ENCODE assay signal across 23 cellular contexts in genomic region chr4:109657854-109658253, GRCh38. TPM values are rescaled to one million over a fixed set of nuclear protein-coding genes. Genes with fewer than 3 reads are reported as not detected.
DNase-seq lines count a peak whose midpoint lies in the region; ATAC-seq and TF ChIP-seq lines count a peak whose summit lies in the region.
"Had no signal": no experiment of that assay in that cellular context is flagged by ENCODE, and none has a peak within 500 bp of the region (broad histone marks: within the 10 kb centered on the region; RNA-seq: fewer than 3 reads in every experiment).

No MANE protein-coding gene starts in this region.

- peaks cover 49% of the 10 kb centered on the region for H3K4me1 Mint-ChIP-seq in activated naive CD4-positive, alpha-beta T cell treated with anti-CD3 and anti-CD28 coated beads, Interleukin-2, amount 50 U/mL, for 24 hours
- peaks cover 33% of the 10 kb centered on the region for H3K4me1 Mint-ChIP-seq in activated naive CD4-positive, alpha-beta T cell treated with anti-CD3 and anti-CD28 coated beads, Interleukin-2, amount 10 ng/mL, durations not matched to agents 7 days and 5 days
- H3K4me1 Mint-ChIP-seq in CD4-positive, alpha-beta T cell (ENCODE audit: low read depth), result peaks cover 53% of the 10 kb centered on the region
- H3K4me1 Mint-ChIP-seq in IgD-negative memory B cell, result peaks cover 2 to 7% (median 5%) of the 10 kb centered on the region in 3 donors
- peaks cover 5 to 58% (median 30%) of the 10 kb centered on the region in 4 donors for H3K4me1 Mint-ChIP-seq in naive thymus-derived CD8-positive, alpha-beta T cell

- peak overlapping the region; percentile 63 for H3K27ac Mint-ChIP-seq in activated naive CD4-positive, alpha-beta T cell treated with anti-CD3 and anti-CD28 coated beads, Interleukin-2, amount 50 U/mL, for 24 hours
- H3K27ac Mint-ChIP-seq in activated naive CD4-positive, alpha-beta T cell treated with anti-CD3 and anti-CD28 coated beads, Interleukin-2, amount 10 ng/mL, durations not matched to agents 7 days and 5 days, result no peak overlapping the region
- no peak overlapping the region for H3K27ac Mint-ChIP-seq in CD4-positive, alpha-beta T cell
- H3K27ac Mint-ChIP-seq in IgD-negative memory B cell, result peak overlapping the region in 2 of 3 donors; percentile 31 to 36
- peak overlapping the region in 9 of 10 donors; percentile 37 to 91 (median 84) for H3K27ac Mint-ChIP-seq in naive thymus-derived CD8-positive, alpha-beta T cell

- no peaks in the 10 kb centered on the region for H3K27me3 Mint-ChIP-seq in activated naive CD4-positive, alpha-beta T cell treated with anti-CD3 and anti-CD28 coated beads, Interleukin-2, amount 50 U/mL, for 24 hours
- H3K27me3 Mint-ChIP-seq in activated naive CD4-positive, alpha-beta T cell treated with anti-CD3 and anti-CD28 coated beads, Interleukin-2, amount 10 ng/mL, durations not matched to agents 7 days and 5 days, result no peaks in the 10 kb centered on the region
- H3K27me3 Mint-ChIP-seq in CD4-positive, alpha-beta T cell, result no peaks in the 10 kb centered on the region
- no peaks in the 10 kb centered on the region for H3K27me3 Mint-ChIP-seq in IgD-negative memory B cell
- H3K27me3 Mint-ChIP-seq in naive thymus-derived CD8-positive, alpha-beta T cell, result no peaks in the 10 kb centered on the region

- no peak overlapping the region for H3K4me3 ChIP-seq in transverse colon
- H3K4me3 ChIP-seq: PC-9, SJCRH30 had no signal

- TF ChIP-seq POLR2A in transverse colon (IDR thresholded peaks at IDR 0.05), result no peak

- no peak overlapping the region for H3K4me3 Mint-ChIP-seq in activated naive CD4-positive, alpha-beta T cell treated with anti-CD3 and anti-CD28 coated beads, Interleukin-2, amount 50 U/mL, for 24 hours
- H3K4me3 Mint-ChIP-seq in activated naive CD4-positive, alpha-beta T cell treated with anti-CD3 and anti-CD28 coated beads, Interleukin-2, amount 10 ng/mL, durations not matched to agents 7 days and 5 days, result no peak overlapping the region
- H3K4me3 Mint-ChIP-seq in CD4-positive, alpha-beta T cell, result peak overlapping the region; percentile 4
- no peak overlapping the region for H3K4me3 Mint-ChIP-seq in IgD-negative memory B cell
- H3K4me3 Mint-ChIP-seq in naive thymus-derived CD8-positive, alpha-beta T cell, result peak overlapping the region in 2 of 10 donors; percentile 11 to 33

- no peaks in the 10 kb centered on the region for H3K27me3 ChIP-seq in CD4-positive, alpha-beta T cell (ENCODE audit: control insufficient read depth, insufficient read depth, low read length)
- H3K27me3 ChIP-seq in transverse colon, result no peaks in the 10 kb centered on the region
- H3K27me3 ChIP-seq: SJCRH30 had no signal

- H3K9me3 Mint-ChIP-seq in activated naive CD4-positive, alpha-beta T cell treated with anti-CD3 and anti-CD28 coated beads, Interleukin-2, amount 50 U/mL, for 24 hours, result no peaks in the 10 kb centered on the region
- H3K9me3 Mint-ChIP-seq in activated naive CD4-positive, alpha-beta T cell treated with anti-CD3 and anti-CD28 coated beads, Interleukin-2, amount 10 ng/mL, durations not matched to agents 7 days and 5 days, result peaks cover 2% of the 10 kb centered on the region
- H3K9me3 Mint-ChIP-seq in CD4-positive, alpha-beta T cell, result peaks cover 2% of the 10 kb centered on the region
- peaks cover 0 to 2% (median 0%) of the 10 kb centered on the region in 3 donors for H3K9me3 Mint-ChIP-seq in IgD-negative memory B cell
- peaks cover 0 to 10% (median 0%) of the 10 kb centered on the region in 9 donors for H3K9me3 Mint-ChIP-seq in naive thymus-derived CD8-positive, alpha-beta T cell

- H3K9me3 ChIP-seq in CD4-positive, alpha-beta T cell (ENCODE audit: control insufficient read depth, low read length), result peaks cover 7% of the 10 kb centered on the region
- no peaks in the 10 kb centered on the region for H3K9me3 ChIP-seq in transverse colon
- H3K9me3 ChIP-seq: SJCRH30 had no signal

- peaks cover 12% of the 10 kb centered on the region for H3K36me3 Mint-ChIP-seq in activated naive CD4-positive, alpha-beta T cell treated with anti-CD3 and anti-CD28 coated beads, Interleukin-2, amount 50 U/mL, for 24 hours
- peaks cover 38% of the 10 kb centered on the region for H3K36me3 Mint-ChIP-seq in activated naive CD4-positive, alpha-beta T cell treated with anti-CD3 and anti-CD28 coated beads, Interleukin-2, amount 10 ng/mL, durations not matched to agents 7 days and 5 days
- H3K36me3 Mint-ChIP-seq in CD4-positive, alpha-beta T cell (ENCODE audit: low read depth), result peaks cover 71% of the 10 kb centered on the region
- H3K36me3 Mint-ChIP-seq in IgD-negative memory B cell, result no peaks in the 10 kb centered on the region
- peaks cover 0 to 38% (median 22%) of the 10 kb centered on the region in 3 donors for H3K36me3 Mint-ChIP-seq in naive thymus-derived CD8-positive, alpha-beta T cell

- intact Hi-C loops in CD4-positive, alpha-beta T cell (cut with DNase I, micrococcal nuclease), result loop anchor here (2.0 to 5.0 kb wide), 3 partner anchors 36 to 225 kb away; partner anchors contain the start of genes SEC24B (in 2 of the 2) and MCUB (in 1 of the 2)
- intact Hi-C loops in transverse colon (cut with DNase I; ENCODE audit: low total_unique reads), result no loop called here

- no peak overlapping the region for H3K27ac ChIP-seq in CD4-positive, alpha-beta T cell (ENCODE audit: low read depth, low read length)
- H3K27ac ChIP-seq in transverse colon, result no peak overlapping the region
- H3K27ac ChIP-seq: HL-60, PC-9, SJCRH30 had no signal

- DNase-seq in activated naive CD4-positive, alpha-beta T cell treated with anti-CD3 and anti-CD28 coated beads, Interleukin-2, amount 10 ng/mL, durations not matched to agents 7 days and 5 days, result no peak
- no peak for DNase-seq in CD4-positive, alpha-beta T cell
- no peak for DNase-seq in naive thymus-derived CD8-positive, alpha-beta T cell
- DNase-seq in transverse colon (no peak), DMS153 treated with DMSO at 0.1 percent for 48 hours (lab: John Stamatoyannopoulos, UW; ENCODE audit: unreplicated experiment) (no peak)
- DNase-seq: AML-193, C1 segment of cervical spinal cord, DMS53, Karpas-422, NCI-H1092, NCI-H1417 treated with DMSO at 0.1 percent for 48 hours, NCI-H1694 treated with DMSO at 0.1 percent for 48 hours, NCI-H2081, NCI-H2227 treated with DMSO at 0.1 percent for 48 hours, NCI-H526 treated with DMSO at 0.1 percent for 48 hours, PC-9, SJCRH30 had no signal

- no peaks in the 10 kb centered on the region for H3K36me3 ChIP-seq in transverse colon
- H3K36me3 ChIP-seq: SJCRH30 had no signal

- no peaks in the 10 kb centered on the region for H3K4me1 ChIP-seq in transverse colon
- H3K4me1 ChIP-seq: SJCRH30 had no signal

- no peak for TF ChIP-seq CTCF in CD4-positive, alpha-beta T cell (IDR thresholded peaks at IDR 0.05)
- TF ChIP-seq CTCF in transverse colon (IDR thresholded peaks at IDR 0.05), result no peak

- CTCF ChIA-PET in activated naive CD4-positive, alpha-beta T cell treated with anti-CD3 and anti-CD28 coated beads, Interleukin-2, amount 10 ng/mL, durations not matched to agents 7 days and 5 days (lab: Charles Lee), result interaction anchor here (0.9 to 1.1 kb wide), 2 partner anchors 169 to 216 kb away, joined by 3 read pairs; no protein-coding TSS in a partner anchor
- CTCF ChIA-PET in CD4-positive, alpha-beta T cell (lab: Charles Lee), result no interaction called here

- no peak for ATAC-seq in CD4-positive, alpha-beta T cell (ENCODE audit: poor library complexity)
- ATAC-seq in naive thymus-derived CD8-positive, alpha-beta T cell, result no peak
- ATAC-seq: HCT116, Right ventricle myocardium inferior, SK-N-SH treated with all-trans-retinoic acid at 6 μM for 48 hours had no signal

- in situ Hi-C loops in transverse colon (cut with MboI; ENCODE audit: low pct_ligation_motif_present in 1 of 4, low pct_unique_long_range_greater_than_20kb in 1 of 4, low sequenced_read_pairs in 3 of 4), result no loop called here

- no peak for TF ChIP-seq EP300 in transverse colon (IDR thresholded peaks at IDR 0.05; ENCODE audit: low read depth)

- 89 to 97% methylated on average over 7 of the region's 7 CpGs for WGBS in transverse colon (ENCODE audit: low coverage in 1 of 2), 2 donors

- POLR2A ChIA-PET in CD4-positive, alpha-beta T cell (lab: Charles Lee), result interaction anchor here (0.6 to 2.9 kb wide), 4 partner anchors 10 to 98 kb away, joined by 3 to 29 read pairs (median 10); partner anchors contain the start of gene MCUB
- POLR2A ChIA-PET in naive thymus-derived CD8-positive, alpha-beta T cell (lab: Charles Lee), result no interaction called here

RNA-seq across cellular contexts. Expression of gene CASP6, which starts 45.4 kb away (rescaled TPM):
- total RNA-seq in CD4-positive, alpha-beta T cell, result 1 to 10 TPM; 5.4 to 5.5 TPM
- 21.8 TPM for polyA plus RNA-seq in IgD-negative memory B cell
- total RNA-seq in naive thymus-derived CD8-positive, alpha-beta T cell, result 10 to 100 TPM; 17.8 to 19.4 TPM
- polyA plus RNA-seq in naive thymus-derived CD8-positive, alpha-beta T cell, result 10 to 100 TPM; 57.2 to 87.7 (median 73.6) TPM
- total RNA-seq in transverse colon, result 10 to 100 TPM; 34.4 to 87.7 (median 58.9) TPM

Comparison
In these comparisons a context has a peak if more than half of its experiments do, and no peak if none do; other contexts are left out.
1. H3K27ac Mint-ChIP-seq: peak in activated naive CD4-positive, alpha-beta T cell treated with anti-CD3 and anti-CD28 coated beads, Interleukin-2, amount 50 U/mL, for 24 hours (single experiment), IgD-negative memory B cell (2 of 3) and naive thymus-derived CD8-positive, alpha-beta T cell (9 of 10); none in activated naive CD4-positive, alpha-beta T cell treated with anti-CD3 and anti-CD28 coated beads, Interleukin-2, amount 10 ng/mL, durations not matched to agents 7 days and 5 days (single experiment) and CD4-positive, alpha-beta T cell (single experiment).